In the genomic region with DNA sequence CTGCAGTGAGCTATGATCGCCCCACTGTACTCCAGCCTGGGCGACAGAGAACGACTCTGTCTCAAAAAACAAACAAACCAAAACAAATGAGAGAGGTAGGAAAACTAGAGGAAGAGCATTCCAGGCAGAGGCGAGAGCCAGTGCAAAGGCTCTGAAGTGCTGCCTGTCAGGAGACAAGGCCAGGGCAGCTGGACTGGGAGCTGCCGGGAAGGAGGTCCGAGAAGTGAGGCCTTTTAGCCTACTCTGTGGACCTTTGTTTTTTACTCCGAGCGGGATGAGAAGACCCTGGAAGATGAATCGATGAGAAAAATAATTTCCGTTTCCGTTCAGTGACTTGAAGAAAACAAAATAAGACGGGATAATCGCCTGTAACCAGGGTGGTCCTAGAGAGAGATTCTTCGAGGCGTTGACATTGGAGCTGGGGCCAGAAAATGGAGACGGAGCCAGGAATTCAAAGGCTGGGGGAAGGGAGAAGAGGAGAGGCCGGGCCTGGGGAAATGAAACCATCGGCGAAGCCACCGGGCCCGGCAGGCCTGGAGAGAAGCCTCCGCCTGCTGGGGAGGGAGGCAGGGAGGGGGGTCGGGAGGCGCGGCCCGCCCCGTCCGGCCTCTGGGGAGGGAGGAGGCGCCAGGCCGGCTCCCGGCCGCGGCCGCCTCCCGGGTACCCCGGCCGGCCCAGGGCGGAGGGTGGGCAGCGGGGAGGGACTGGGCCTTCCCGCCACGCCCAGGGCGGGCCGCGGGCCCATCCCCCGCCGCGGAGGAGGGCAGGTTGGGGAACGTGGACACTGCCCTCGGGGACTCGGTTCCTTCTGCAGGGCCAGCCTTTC, we compare ENCODE assay signal across 1 cellular context.
TF ChIP-seq lines count a peak whose summit lies in the region.

No MANE protein-coding gene starts in this region.

TF ChIP-seq in HepG2, 621 proteins besides CTCF, POLR2A, EP300 and RAD21 (continued from another document and continues in another):
- TF ChIP-seq KDM2A (CRISPR knock-in tag; IDR thresholded peaks at IDR 0.05; ENCODE audit: borderline replicate concordance, low read depth) (no peak; the same call in 1 of the 2 replicates), ZNF143 (CRISPR knock-in tag; IDR thresholded peaks at IDR 0.05) (no peak), ZNF367 (CRISPR knock-in tag; IDR thresholded peaks at IDR 0.05; ENCODE audit: borderline replicate concordance) (peak; percentile 4; the same call in 1 of the 2 replicates), ZSCAN25 (CRISPR knock-in tag; IDR thresholded peaks at IDR 0.05) (no peak), XRCC5 (optimal IDR thresholded peaks at IDR 0.05; ENCODE audit: low read length) (peak; percentile 19), ZNF484 (CRISPR knock-in tag; IDR thresholded peaks at IDR 0.05; ENCODE audit: borderline replicate concordance, low read depth) (no peak), ZFAT (CRISPR knock-in tag; conservative IDR thresholded peaks at IDR 0.05) (no peak), LRRFIP1 (CRISPR knock-in tag; conservative IDR thresholded peaks at IDR 0.05) (no peak), ZNF335 (CRISPR knock-in tag; IDR thresholded peaks at IDR 0.05) (no peak), DNMT1 (CRISPR knock-in tag; IDR thresholded peaks at IDR 0.05) (no peak), NFE2L2 (IDR thresholded peaks at IDR 0.05; ENCODE audit: low read length) (no peak), NONO (IDR thresholded peaks at IDR 0.05) (no peak), NONO (CRISPR knock-in tag; conservative IDR thresholded peaks at IDR 0.05) (0 out of 2 replicates have a peak, but pooled peaks have one; percentile 52), ZNF761 (CRISPR knock-in tag; conservative IDR thresholded peaks at IDR 0.05) (no peak), SRY (CRISPR knock-in tag; IDR thresholded peaks at IDR 0.05) (no peak), TSC22D2 (CRISPR knock-in tag; IDR thresholded peaks at IDR 0.05; ENCODE audit: borderline replicate concordance) (no peak), MAF1 (CRISPR knock-in tag; IDR thresholded peaks at IDR 0.05; ENCODE audit: borderline replicate concordance) (no peak), IKZF4 (CRISPR knock-in tag; IDR thresholded peaks at IDR 0.05; ENCODE audit: borderline replicate concordance, low read depth, not compliant biosample characterization) (no peak), FLYWCH1 (CRISPR knock-in tag; IDR thresholded peaks at IDR 0.05) (no peak), CHD4 (IDR thresholded peaks at IDR 0.05; ENCODE audit: borderline replicate concordance, low read length) (no peak), NFE2 (CRISPR knock-in tag; IDR thresholded peaks at IDR 0.05) (no peak), NFKBIZ (CRISPR knock-in tag; IDR thresholded peaks at IDR 0.05) (no peak), ZNF446 (CRISPR knock-in tag; IDR thresholded peaks at IDR 0.05) (0 out of 2 replicates have a peak, but pooled peaks have one; percentile 78), DBP (CRISPR knock-in tag; IDR thresholded peaks at IDR 0.05; ENCODE audit: not compliant biosample characterization) (no peak), ZNF274 (CRISPR knock-in tag; IDR thresholded peaks at IDR 0.05) (no peak), KLF11 (CRISPR knock-in tag; IDR thresholded peaks at IDR 0.05) (no peak), ERF (CRISPR knock-in tag; IDR thresholded peaks at IDR 0.05) (peak; percentile 26; the same call in 1 of the 2 replicates)
- TF ChIP-seq, protein P1, sequence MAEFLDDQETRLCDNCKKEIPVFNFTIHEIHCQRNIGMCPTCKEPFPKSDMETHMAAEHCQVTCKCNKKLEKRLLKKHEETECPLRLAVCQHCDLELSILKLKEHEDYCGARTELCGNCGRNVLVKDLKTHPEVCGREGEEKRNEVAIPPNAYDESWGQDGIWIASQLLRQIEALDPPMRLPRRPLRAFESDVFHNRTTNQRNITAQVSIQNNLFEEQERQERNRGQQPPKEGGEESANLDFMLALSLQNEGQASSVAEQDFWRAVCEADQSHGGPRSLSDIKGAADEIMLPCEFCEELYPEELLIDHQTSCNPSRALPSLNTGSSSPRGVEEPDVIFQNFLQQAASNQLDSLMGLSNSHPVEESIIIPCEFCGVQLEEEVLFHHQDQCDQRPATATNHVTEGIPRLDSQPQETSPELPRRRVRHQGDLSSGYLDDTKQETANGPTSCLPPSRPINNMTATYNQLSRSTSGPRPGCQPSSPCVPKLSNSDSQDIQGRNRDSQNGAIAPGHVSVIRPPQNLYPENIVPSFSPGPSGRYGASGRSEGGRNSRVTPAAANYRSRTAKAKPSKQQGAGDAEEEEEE (CRISPR knock-in tag; IDR thresholded peaks at IDR 0.05; ENCODE audit: borderline replicate concordance), result no peak
- TF ChIP-seq, protein P2, sequence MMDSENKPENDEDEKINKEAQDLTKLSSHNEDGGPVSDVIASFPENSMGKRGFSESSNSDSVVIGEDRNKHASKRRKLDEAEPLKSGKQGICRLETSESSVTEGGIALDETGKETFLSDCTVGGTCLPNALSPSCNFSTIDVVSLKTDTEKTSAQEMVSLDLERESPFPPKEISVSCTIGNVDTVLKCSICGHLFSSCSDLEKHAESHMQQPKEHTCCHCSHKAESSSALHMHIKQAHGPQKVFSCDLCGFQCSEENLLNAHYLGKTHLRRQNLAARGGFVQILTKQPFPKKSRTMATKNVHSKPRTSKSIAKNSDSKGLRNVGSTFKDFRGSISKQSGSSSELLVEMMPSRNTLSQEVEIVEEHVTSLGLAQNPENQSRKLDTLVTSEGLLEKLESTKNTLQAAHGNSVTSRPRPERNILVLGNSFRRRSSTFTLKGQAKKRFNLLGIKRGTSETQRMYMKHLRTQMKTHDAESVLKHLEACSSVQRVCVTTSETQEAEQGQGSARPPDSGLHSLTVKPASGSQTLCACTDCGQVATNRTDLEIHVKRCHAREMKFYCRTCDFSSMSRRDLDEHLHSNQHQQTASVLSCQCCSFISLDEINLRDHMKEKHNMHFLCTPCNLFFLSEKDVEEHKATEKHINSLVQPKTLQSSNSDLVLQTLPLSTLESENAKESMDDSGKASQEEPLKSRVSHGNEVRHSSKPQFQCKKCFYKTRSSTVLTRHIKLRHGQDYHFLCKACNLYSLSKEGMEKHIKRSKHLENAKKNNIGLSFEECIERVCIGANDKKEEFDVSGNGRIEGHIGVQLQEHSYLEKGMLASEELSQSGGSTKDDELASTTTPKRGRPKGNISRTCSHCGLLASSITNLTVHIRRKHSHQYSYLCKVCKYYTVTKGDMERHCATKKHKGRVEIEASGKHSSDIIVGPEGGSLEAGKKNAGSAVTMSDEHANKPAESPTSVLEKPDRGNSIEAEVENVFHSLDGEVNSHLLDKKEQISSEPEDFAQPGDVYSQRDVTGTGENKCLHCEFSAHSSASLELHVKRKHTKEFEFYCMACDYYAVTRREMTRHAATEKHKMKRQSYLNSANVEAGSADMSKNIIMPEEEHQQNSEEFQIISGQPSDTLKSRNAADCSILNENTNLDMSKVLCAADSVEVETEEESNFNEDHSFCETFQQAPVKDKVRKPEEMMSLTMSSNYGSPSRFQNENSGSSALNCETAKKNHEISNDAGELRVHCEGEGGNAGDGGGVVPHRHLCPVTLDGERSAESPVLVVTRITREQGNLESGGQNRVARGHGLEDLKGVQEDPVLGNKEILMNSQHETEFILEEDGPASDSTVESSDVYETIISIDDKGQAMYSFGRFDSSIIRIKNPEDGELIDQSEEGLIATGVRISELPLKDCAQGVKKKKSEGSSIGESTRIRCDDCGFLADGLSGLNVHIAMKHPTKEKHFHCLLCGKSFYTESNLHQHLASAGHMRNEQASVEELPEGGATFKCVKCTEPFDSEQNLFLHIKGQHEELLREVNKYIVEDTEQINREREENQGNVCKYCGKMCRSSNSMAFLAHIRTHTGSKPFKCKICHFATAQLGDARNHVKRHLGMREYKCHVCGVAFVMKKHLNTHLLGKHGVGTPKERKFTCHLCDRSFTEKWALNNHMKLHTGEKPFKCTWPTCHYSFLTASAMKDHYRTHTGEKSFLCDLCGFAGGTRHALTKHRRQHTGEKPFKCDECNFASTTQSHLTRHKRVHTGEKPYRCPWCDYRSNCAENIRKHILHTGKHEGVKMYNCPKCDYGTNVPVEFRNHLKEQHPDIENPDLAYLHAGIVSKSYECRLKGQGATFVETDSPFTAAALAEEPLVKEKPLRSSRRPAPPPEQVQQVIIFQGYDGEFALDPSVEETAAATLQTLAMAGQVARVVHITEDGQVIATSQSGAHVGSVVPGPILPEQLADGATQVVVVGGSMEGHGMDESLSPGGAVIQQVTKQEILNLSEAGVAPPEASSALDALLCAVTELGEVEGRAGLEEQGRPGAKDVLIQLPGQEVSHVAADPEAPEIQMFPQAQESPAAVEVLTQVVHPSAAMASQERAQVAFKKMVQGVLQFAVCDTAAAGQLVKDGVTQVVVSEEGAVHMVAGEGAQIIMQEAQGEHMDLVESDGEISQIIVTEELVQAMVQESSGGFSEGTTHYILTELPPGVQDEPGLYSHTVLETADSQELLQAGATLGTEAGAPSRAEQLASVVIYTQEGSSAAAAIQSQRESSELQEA (CRISPR knock-in tag; IDR thresholded peaks at IDR 0.05; ENCODE audit: not compliant biosample characterization), result no peak
- TF ChIP-seq, protein P3, sequence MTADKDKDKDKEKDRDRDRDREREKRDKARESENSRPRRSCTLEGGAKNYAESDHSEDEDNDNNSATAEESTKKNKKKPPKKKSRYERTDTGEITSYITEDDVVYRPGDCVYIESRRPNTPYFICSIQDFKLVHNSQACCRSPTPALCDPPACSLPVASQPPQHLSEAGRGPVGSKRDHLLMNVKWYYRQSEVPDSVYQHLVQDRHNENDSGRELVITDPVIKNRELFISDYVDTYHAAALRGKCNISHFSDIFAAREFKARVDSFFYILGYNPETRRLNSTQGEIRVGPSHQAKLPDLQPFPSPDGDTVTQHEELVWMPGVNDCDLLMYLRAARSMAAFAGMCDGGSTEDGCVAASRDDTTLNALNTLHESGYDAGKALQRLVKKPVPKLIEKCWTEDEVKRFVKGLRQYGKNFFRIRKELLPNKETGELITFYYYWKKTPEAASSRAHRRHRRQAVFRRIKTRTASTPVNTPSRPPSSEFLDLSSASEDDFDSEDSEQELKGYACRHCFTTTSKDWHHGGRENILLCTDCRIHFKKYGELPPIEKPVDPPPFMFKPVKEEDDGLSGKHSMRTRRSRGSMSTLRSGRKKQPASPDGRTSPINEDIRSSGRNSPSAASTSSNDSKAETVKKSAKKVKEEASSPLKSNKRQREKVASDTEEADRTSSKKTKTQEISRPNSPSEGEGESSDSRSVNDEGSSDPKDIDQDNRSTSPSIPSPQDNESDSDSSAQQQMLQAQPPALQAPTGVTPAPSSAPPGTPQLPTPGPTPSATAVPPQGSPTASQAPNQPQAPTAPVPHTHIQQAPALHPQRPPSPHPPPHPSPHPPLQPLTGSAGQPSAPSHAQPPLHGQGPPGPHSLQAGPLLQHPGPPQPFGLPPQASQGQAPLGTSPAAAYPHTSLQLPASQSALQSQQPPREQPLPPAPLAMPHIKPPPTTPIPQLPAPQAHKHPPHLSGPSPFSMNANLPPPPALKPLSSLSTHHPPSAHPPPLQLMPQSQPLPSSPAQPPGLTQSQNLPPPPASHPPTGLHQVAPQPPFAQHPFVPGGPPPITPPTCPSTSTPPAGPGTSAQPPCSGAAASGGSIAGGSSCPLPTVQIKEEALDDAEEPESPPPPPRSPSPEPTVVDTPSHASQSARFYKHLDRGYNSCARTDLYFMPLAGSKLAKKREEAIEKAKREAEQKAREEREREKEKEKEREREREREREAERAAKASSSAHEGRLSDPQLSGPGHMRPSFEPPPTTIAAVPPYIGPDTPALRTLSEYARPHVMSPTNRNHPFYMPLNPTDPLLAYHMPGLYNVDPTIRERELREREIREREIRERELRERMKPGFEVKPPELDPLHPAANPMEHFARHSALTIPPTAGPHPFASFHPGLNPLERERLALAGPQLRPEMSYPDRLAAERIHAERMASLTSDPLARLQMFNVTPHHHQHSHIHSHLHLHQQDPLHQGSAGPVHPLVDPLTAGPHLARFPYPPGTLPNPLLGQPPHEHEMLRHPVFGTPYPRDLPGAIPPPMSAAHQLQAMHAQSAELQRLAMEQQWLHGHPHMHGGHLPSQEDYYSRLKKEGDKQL (CRISPR knock-in tag; IDR thresholded peaks at IDR 0.05; ENCODE audit: low read depth), result no peak
- TF ChIP-seq, protein P4, sequence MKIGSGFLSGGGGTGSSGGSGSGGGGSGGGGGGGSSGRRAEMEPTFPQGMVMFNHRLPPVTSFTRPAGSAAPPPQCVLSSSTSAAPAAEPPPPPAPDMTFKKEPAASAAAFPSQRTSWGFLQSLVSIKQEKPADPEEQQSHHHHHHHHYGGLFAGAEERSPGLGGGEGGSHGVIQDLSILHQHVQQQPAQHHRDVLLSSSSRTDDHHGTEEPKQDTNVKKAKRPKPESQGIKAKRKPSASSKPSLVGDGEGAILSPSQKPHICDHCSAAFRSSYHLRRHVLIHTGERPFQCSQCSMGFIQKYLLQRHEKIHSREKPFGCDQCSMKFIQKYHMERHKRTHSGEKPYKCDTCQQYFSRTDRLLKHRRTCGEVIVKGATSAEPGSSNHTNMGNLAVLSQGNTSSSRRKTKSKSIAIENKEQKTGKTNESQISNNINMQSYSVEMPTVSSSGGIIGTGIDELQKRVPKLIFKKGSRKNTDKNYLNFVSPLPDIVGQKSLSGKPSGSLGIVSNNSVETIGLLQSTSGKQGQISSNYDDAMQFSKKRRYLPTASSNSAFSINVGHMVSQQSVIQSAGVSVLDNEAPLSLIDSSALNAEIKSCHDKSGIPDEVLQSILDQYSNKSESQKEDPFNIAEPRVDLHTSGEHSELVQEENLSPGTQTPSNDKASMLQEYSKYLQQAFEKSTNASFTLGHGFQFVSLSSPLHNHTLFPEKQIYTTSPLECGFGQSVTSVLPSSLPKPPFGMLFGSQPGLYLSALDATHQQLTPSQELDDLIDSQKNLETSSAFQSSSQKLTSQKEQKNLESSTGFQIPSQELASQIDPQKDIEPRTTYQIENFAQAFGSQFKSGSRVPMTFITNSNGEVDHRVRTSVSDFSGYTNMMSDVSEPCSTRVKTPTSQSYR (CRISPR knock-in tag; IDR thresholded peaks at IDR 0.05; ENCODE audit: borderline replicate concordance), result peak; percentile 91
